In genomic region chr7:77866791-77867190, GRCh38 we compare ENCODE assay signal across 12 cellular contexts.
A peak's percentile ranks its signal among the peaks of the same experiment; 100 is the strongest.
DNase-seq lines count a peak whose midpoint lies in the region; ATAC-seq lines count a peak whose summit lies in the region.
"Had no signal": no experiment of that assay in that cellular context is flagged by ENCODE, and none has a peak within 500 bp of the region (broad histone marks: within the 10 kb centered on the region; RNA-seq: fewer than 3 reads in every experiment).

No MANE protein-coding gene starts in this region.

- DNase-seq in AG08395 (ENCODE audit: low spot score) = peak; percentile 63
- DNase-seq in HT-29 (ENCODE audit: low spot score) = peak; percentile 57
- DNase-seq in amniotic epithelial cell (ENCODE audit: low read depth) = peak; percentile 77
- DNase-seq in hepatic stellate cell (ENCODE audit: low spot score) = peak; percentile 26
- no peak for DNase-seq in NCI-H2171 treated with DMSO at 0.1 percent for 48 hours (lab: John Stamatoyannopoulos, UW)
- no peak for DNase-seq in NCI-H2107 (lab: John Stamatoyannopoulos, UW)
- DNase-seq: activated CD4-positive, alpha-beta T cell treated with anti-CD3 and anti-CD28 coated beads, Interleukin-2, amount 50 U/mL, for 4 hours; NCI-H1048; Peyer's patch; sigmoid colon had no signal

- ATAC-seq in HG03108 (IDR thresholded peaks at IDR 0.05; ENCODE audit: unreplicated experiment) (no peak), GM21367 (IDR thresholded peaks at IDR 0.05; ENCODE audit: unreplicated experiment) (no peak)

Comparison
In these comparisons a context has a peak if more than half of its experiments do, and no peak if none do; other contexts are left out.
1. DNase-seq: peak in AG08395 (single experiment), HT-29 (single experiment), amniotic epithelial cell (single experiment) and hepatic stellate cell (single experiment); none in NCI-H2171 treated with DMSO at 0.1 percent for 48 hours (single experiment) and NCI-H2107 (single experiment).